Comparison of ENCODE assay signal across 1 cellular context in the genomic region with DNA sequence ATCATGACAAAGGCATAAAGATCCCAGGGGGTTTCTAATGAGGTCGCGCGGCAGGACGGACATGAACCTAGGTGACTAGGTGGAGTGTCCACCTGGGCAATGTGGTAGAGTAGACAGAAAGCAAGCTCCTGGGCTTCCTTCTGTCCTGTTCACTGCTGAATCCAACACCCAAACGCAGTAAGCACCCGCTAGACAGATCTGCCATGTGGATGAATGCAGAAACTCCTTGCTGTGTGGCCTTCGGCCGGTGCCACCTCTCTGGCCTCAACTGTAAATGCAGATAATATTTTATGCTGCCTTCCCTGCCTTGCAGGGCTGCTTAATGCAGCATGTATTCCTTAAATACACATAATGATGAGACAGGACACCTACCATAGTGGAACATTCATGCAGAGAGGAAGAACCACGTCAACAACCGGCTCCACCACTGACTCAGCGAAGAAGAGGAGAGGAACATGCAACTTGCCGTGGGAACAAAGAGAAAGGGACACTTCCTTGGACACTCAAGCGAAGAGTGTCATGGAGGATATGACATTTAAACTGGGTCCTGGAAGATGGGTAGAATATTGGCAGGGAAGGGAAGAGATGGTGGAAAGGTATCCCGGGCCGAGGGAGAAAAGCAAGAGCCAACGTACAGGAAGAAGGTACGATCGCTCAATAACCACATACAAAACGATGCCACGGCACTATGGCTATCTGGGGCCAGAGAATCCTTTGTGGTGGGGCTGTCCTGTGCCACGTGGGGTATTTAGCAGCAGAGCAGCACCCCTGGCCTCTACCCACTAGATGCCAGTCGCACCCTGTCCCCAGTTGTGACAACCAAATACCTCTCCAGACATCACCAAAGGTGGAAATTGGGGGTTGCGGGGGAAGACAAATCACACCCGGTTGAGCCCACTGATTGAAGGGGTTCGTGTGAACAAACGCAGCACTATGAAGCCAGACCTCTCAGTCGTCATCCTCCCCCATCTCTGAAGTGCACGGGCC.
TF ChIP-seq lines count a peak whose summit lies in the region.

No MANE protein-coding gene starts in this region.

TF ChIP-seq in HepG2, 621 proteins besides CTCF, POLR2A, EP300 and RAD21:
- TF ChIP-seq, protein P1, sequence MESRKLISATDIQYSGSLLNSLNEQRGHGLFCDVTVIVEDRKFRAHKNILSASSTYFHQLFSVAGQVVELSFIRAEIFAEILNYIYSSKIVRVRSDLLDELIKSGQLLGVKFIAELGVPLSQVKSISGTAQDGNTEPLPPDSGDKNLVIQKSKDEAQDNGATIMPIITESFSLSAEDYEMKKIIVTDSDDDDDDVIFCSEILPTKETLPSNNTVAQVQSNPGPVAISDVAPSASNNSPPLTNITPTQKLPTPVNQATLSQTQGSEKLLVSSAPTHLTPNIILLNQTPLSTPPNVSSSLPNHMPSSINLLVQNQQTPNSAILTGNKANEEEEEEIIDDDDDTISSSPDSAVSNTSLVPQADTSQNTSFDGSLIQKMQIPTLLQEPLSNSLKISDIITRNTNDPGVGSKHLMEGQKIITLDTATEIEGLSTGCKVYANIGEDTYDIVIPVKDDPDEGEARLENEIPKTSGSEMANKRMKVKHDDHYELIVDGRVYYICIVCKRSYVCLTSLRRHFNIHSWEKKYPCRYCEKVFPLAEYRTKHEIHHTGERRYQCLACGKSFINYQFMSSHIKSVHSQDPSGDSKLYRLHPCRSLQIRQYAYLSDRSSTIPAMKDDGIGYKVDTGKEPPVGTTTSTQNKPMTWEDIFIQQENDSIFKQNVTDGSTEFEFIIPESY (CRISPR knock-in tag; IDR thresholded peaks at IDR 0.05) = 0 out of 2 replicates have a peak, but pooled peaks have one; percentile 18
- peak; percentile 81 for TF ChIP-seq ZNF768 (CRISPR knock-in tag; IDR thresholded peaks at IDR 0.05)
- TF ChIP-seq, protein P2, sequence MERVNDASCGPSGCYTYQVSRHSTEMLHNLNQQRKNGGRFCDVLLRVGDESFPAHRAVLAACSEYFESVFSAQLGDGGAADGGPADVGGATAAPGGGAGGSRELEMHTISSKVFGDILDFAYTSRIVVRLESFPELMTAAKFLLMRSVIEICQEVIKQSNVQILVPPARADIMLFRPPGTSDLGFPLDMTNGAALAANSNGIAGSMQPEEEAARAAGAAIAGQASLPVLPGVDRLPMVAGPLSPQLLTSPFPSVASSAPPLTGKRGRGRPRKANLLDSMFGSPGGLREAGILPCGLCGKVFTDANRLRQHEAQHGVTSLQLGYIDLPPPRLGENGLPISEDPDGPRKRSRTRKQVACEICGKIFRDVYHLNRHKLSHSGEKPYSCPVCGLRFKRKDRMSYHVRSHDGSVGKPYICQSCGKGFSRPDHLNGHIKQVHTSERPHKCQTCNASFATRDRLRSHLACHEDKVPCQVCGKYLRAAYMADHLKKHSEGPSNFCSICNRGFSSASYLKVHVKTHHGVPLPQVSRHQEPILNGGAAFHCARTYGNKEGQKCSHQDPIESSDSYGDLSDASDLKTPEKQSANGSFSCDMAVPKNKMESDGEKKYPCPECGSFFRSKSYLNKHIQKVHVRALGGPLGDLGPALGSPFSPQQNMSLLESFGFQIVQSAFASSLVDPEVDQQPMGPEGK (CRISPR knock-in tag; IDR thresholded peaks at IDR 0.05) = no peak
- peak; percentile 43 for TF ChIP-seq RBM22 (optimal IDR thresholded peaks at IDR 0.05; ENCODE audit: low read length)
- no peak for TF ChIP-seq SP4 (CRISPR knock-in tag; IDR thresholded peaks at IDR 0.05)
- peak; percentile 47; the same call in 1 of the 2 replicates for TF ChIP-seq ZBTB38 (CRISPR knock-in tag; IDR thresholded peaks at IDR 0.05)
- no peak for TF ChIP-seq TOE1 (CRISPR knock-in tag; IDR thresholded peaks at IDR 0.05)
- no peak for TF ChIP-seq ZMYM2 (CRISPR knock-in tag; IDR thresholded peaks at IDR 0.05)
